ENCODE assay signal across 18 cellular contexts in the genomic region with DNA sequence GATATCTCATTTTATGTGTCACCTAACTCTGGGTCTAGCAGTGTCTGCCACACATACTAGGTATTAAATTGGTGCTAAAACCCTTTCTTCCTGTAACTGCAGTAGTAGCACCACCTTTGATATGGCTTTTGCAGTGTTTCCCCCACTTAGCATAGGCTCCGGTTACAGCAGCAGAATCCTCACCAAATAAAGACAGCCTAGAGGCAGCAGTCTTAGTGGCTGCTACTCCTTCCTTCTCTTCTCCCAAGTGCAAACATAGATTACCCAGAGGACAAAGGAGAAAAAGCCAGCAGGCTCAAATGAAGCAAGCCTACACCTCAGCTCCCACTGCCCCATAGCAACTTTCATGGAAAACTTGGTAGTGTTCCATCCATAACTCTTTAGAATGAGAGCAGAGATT. TPM values are rescaled to one million over a fixed set of nuclear protein-coding genes. Genes with fewer than 3 reads are reported as not detected.
"Had no signal": no experiment of that assay in that cellular context is flagged by ENCODE, and none has a peak within 500 bp of the region (broad histone marks: within the 10 kb centered on the region; RNA-seq: fewer than 3 reads in every experiment).

No MANE protein-coding gene starts in this region.

- H3K4me1 Mint-ChIP-seq: activated naive CD4-positive, alpha-beta T cell treated with anti-CD3 and anti-CD28 coated beads, Interleukin-2, amount 50 U/mL, for 24 hours; naive thymus-derived CD4-positive, alpha-beta T cell; stimulated activated memory B cell treated with anti-CD40 and anti-IgM and Interleukin-4, amounts not matched to agents 10 μg/mL and 1 μg/mL and 100 μg/mL, for 72 hours had no signal

- DNase-seq: activated CD4-positive, alpha-beta T cell treated with anti-CD3 and anti-CD28 coated beads for 1 hour; activated CD4-positive, alpha-beta T cell treated with anti-CD3 and anti-CD28 coated beads, Interleukin-2, amount 50 U/mL, for 4 hours; activated gamma-delta T cell; effector CD4-positive, alpha-beta T cell; heart right ventricle; kidney glomerular epithelial cell; mesenchymal stem cell; naive thymus-derived CD4-positive, alpha-beta T cell; retina; spleen; stimulated activated CD4-positive, alpha-beta T cell treated with anti-CD3 and anti-CD28 coated beads, Interleukin-4, amount 100 ng/mL, for 4 hours had no signal

- H3K27ac Mint-ChIP-seq: activated naive CD4-positive, alpha-beta T cell treated with anti-CD3 and anti-CD28 coated beads, Interleukin-2, amount 50 U/mL, for 24 hours; naive thymus-derived CD4-positive, alpha-beta T cell; stimulated activated memory B cell treated with anti-CD40 and anti-IgM and Interleukin-4, amounts not matched to agents 10 μg/mL and 1 μg/mL and 100 μg/mL, for 72 hours; T-helper 1 cell treated with Interleukin-12 subunit alpha and Interleukin-12 subunit beta and Interleukin-4 antibody, amounts not matched to agents 30 μg/mL and 1 μg/mL, for 36 hours had no signal

- H3K36me3 ChIP-seq: breast epithelium, heart right ventricle, spleen had no signal

- H3K4me3 ChIP-seq: breast epithelium, heart right ventricle, spleen had no signal

- H3K4me3 Mint-ChIP-seq: activated naive CD4-positive, alpha-beta T cell treated with anti-CD3 and anti-CD28 coated beads, Interleukin-2, amount 50 U/mL, for 24 hours; naive thymus-derived CD4-positive, alpha-beta T cell; stimulated activated memory B cell treated with anti-CD40 and anti-IgM and Interleukin-4, amounts not matched to agents 10 μg/mL and 1 μg/mL and 100 μg/mL, for 72 hours; T-helper 1 cell treated with Interleukin-12 subunit alpha and Interleukin-12 subunit beta and Interleukin-4 antibody, amounts not matched to agents 30 μg/mL and 1 μg/mL, for 36 hours had no signal

- H3K36me3 Mint-ChIP-seq: activated naive CD4-positive, alpha-beta T cell treated with anti-CD3 and anti-CD28 coated beads, Interleukin-2, amount 50 U/mL, for 24 hours; naive thymus-derived CD4-positive, alpha-beta T cell; stimulated activated memory B cell treated with anti-CD40 and anti-IgM and Interleukin-4, amounts not matched to agents 10 μg/mL and 1 μg/mL and 100 μg/mL, for 72 hours had no signal

- H3K9me3 Mint-ChIP-seq: activated naive CD4-positive, alpha-beta T cell treated with anti-CD3 and anti-CD28 coated beads, Interleukin-2, amount 50 U/mL, for 24 hours; T-helper 1 cell treated with Interleukin-12 subunit alpha and Interleukin-12 subunit beta and Interleukin-4 antibody, amounts not matched to agents 30 μg/mL and 1 μg/mL, for 36 hours had no signal

- H3K27me3 ChIP-seq: breast epithelium, heart right ventricle, spleen had no signal

- H3K27ac ChIP-seq: breast epithelium, spleen had no signal

- H3K4me1 ChIP-seq: breast epithelium, heart right ventricle, spleen had no signal

- H3K27me3 Mint-ChIP-seq: stimulated activated memory B cell treated with anti-CD40 and anti-IgM and Interleukin-4, amounts not matched to agents 10 μg/mL and 1 μg/mL and 100 μg/mL, for 72 hours had no signal

- H3K9me3 ChIP-seq: breast epithelium had no signal

- ATAC-seq: esophagus mucosa; heart right ventricle; naive thymus-derived CD4-positive, alpha-beta T cell; SK-N-SH treated with all-trans-retinoic acid at 6 μM for 48 hours; stimulated activated memory B cell treated with anti-CD40 and anti-IgM and Interleukin-4, amounts not matched to agents 10 μg/mL and 1 μg/mL and 100 μg/mL, for 72 hours had no signal

RNA-seq across cellular contexts. Expression of a gene that starts 30.1 kb away (rescaled TPM):
- total RNA-seq: activated CD8-positive, alpha-beta memory T cell treated with anti-CD3 and anti-CD28 coated beads for 36 hours had no signal
- polyA plus RNA-seq: naive thymus-derived CD4-positive, alpha-beta T cell had no signal
